Comparison of ENCODE assay signal across 8 cellular contexts in genomic region chr16:87490799-87491521, GRCh38. TPM values are rescaled to one million over a fixed set of nuclear protein-coding genes. Genes with fewer than 3 reads are reported as not detected.
DNase-seq lines count a peak whose midpoint lies in the region; ATAC-seq and TF ChIP-seq lines count a peak whose summit lies in the region.
"Not testable (repeated sequence)": the region's sequence is repeated elsewhere in the genome, so short reads cannot be mapped to it uniquely, and the experiment has no call there.

No MANE protein-coding gene starts in this region.

- CTCF ChIA-PET in PC-3 (lab: Charles Lee): not testable (repeated sequence)
- CTCF ChIA-PET in activated CD8-positive, alpha-beta T cell treated with anti-CD3 and anti-CD28 coated beads, Interleukin-2, amount 10 ng/mL, durations not matched to agents 7 days and 5 days (lab: Charles Lee): interaction anchor here (1.2 to 2.9 kb wide), 2 partner anchors 97 to 145 kb away, joined by 5 to 8 read pairs; no protein-coding TSS in a partner anchor

- H3K9ac ChIP-seq in PC-3 (ENCODE audit: low read length): peak overlapping the region; percentile 33
- H3K9ac ChIP-seq in mucosa of stomach (ENCODE audit: low read length): peak overlapping the region; percentile 41

- H2AFZ ChIP-seq in PC-3 (ENCODE audit: low read length): not testable (repeated sequence)

- not testable (repeated sequence) for TF ChIP-seq CTCF in PC-3 (conservative IDR thresholded peaks at IDR 0.05; ENCODE audit: low read depth, low read length); astrocyte of the spinal cord (IDR thresholded peaks at IDR 0.05; ENCODE audit: low read depth, low read length); fibroblast of villous mesenchyme (IDR thresholded peaks at IDR 0.05; ENCODE audit: insufficient read depth, low read depth, low read length); tibial artery (IDR thresholded peaks at IDR 0.05)

- POLR2A ChIA-PET in PC-3 (lab: Charles Lee; ENCODE audit: unreplicated experiment): not testable (repeated sequence)
- POLR2A ChIA-PET in activated CD8-positive, alpha-beta T cell treated with anti-CD3 and anti-CD28 coated beads, Interleukin-2, amount 10 ng/mL, durations not matched to agents 7 days and 5 days (lab: Charles Lee): interaction anchor here (1.3 kb wide), 1 partner anchor 27 kb away, joined by 4 read pairs; no protein-coding TSS in a partner anchor

- not testable (repeated sequence) for H3F3A ChIP-seq in PC-3 (ENCODE audit: low read length, unreplicated experiment)

- not testable (repeated sequence) for H3K36me3 Mint-ChIP-seq in activated CD8-positive, alpha-beta T cell treated with anti-CD3 and anti-CD28 coated beads, Interleukin-2, amount 10 ng/mL, durations not matched to agents 7 days and 5 days (ENCODE audit: low read depth)

- not testable (repeated sequence) for ATAC-seq in PC-3
- peak; percentile 15 for ATAC-seq in activated CD8-positive, alpha-beta T cell treated with anti-CD3 and anti-CD28 coated beads, Interleukin-2, amount 10 ng/mL, durations not matched to agents 7 days and 5 days

- not testable (repeated sequence) for H3K9me3 ChIP-seq in PC-3 (ENCODE audit: low read length); mucosa of stomach (ENCODE audit: control insufficient read depth, low read length); tibial artery

- H3K27ac ChIP-seq in PC-3 (ENCODE audit: low read length): not testable (repeated sequence)
- H3K27ac ChIP-seq in tibial artery: peak overlapping the region; percentile 71 to 73

- H3K27me3 Mint-ChIP-seq in activated CD8-positive, alpha-beta T cell treated with anti-CD3 and anti-CD28 coated beads, Interleukin-2, amount 10 ng/mL, durations not matched to agents 7 days and 5 days (ENCODE audit: low read depth): peaks cover 49% of the 10 kb centered on the region

- intact Hi-C loops in PC-3 (cut with micrococcal nuclease): loop anchor here (2.0 to 5.0 kb wide), 2 partner anchors 26 to 74 kb away; no protein-coding TSS in a partner anchor
- intact Hi-C loops in tibial artery (cut with DNase I; ENCODE audit: low total_unique reads): not testable (repeated sequence)

- DNase-seq in EH (ENCODE audit: low read depth) (peak; percentile 22), PC-3 (peak; percentile 7), fibroblast of villous mesenchyme (ENCODE audit: low read depth) (peak; percentile 20)
- peak; percentile 68 for DNase-seq in activated CD8-positive, alpha-beta T cell treated with anti-CD3 and anti-CD28 coated beads, Interleukin-2, amount 10 ng/mL, durations not matched to agents 7 days and 5 days
- DNase-seq in astrocyte of the spinal cord (ENCODE audit: low read depth, low spot score); tibial artery: not testable (repeated sequence)
- peak; percentile 40 to 58 (median 58) for DNase-seq in stimulated activated CD4-positive, alpha-beta T cell treated with anti-CD3 and anti-CD28 coated beads, Interleukin-12 subunit alpha, Interleukin-12 subunit beta, amount 100 ng/mL, for 48 hours (ENCODE audit: low read depth in 2 of 3, low spot score in 1 of 3)

- not testable (repeated sequence) for H3K9me2 ChIP-seq in PC-3 (replicated peaks; ENCODE audit: low read length)

- not testable (repeated sequence) for H3K4me1 ChIP-seq in PC-3 (ENCODE audit: insufficient read depth, low read length)
- H3K4me1 ChIP-seq in mucosa of stomach (ENCODE audit: control insufficient read depth, insufficient read depth, low read length) (peaks cover 46% of the 10 kb centered on the region), tibial artery (peaks cover 0 to 66% (median 55%) of the 10 kb centered on the region in 4 donors)

- peak overlapping the region; percentile 67 for H3K27ac Mint-ChIP-seq in activated CD8-positive, alpha-beta T cell treated with anti-CD3 and anti-CD28 coated beads, Interleukin-2, amount 10 ng/mL, durations not matched to agents 7 days and 5 days

- not testable (repeated sequence) for H3K36me3 ChIP-seq in PC-3 (ENCODE audit: low read depth, low read length); mucosa of stomach (ENCODE audit: control insufficient read depth, insufficient read depth, low read length); tibial artery

- peaks cover 35% of the 10 kb centered on the region for H3K4me1 Mint-ChIP-seq in activated CD8-positive, alpha-beta T cell treated with anti-CD3 and anti-CD28 coated beads, Interleukin-2, amount 10 ng/mL, durations not matched to agents 7 days and 5 days (ENCODE audit: low read depth)

- not testable (repeated sequence) for H3K9me3 Mint-ChIP-seq in activated CD8-positive, alpha-beta T cell treated with anti-CD3 and anti-CD28 coated beads, Interleukin-2, amount 10 ng/mL, durations not matched to agents 7 days and 5 days (ENCODE audit: insufficient read depth)

- in situ Hi-C loops in astrocyte of the spinal cord (cut with HindIII; ENCODE audit: low sequenced_read_pairs): not testable (repeated sequence)

- peak overlapping the region; percentile 73 for H3K4me3 ChIP-seq in PC-3 (ENCODE audit: low read length)
- peak overlapping the region; percentile 44 for H3K4me3 ChIP-seq in astrocyte of the spinal cord (ENCODE audit: low read depth, low read length)
- peak overlapping the region; percentile 55 for H3K4me3 ChIP-seq in fibroblast of villous mesenchyme (ENCODE audit: low read depth, low read length)
- peak overlapping the region; percentile 31 for H3K4me3 ChIP-seq in mucosa of stomach (ENCODE audit: low read length)
- peak overlapping the region; percentile 64 to 68 for H3K4me3 ChIP-seq in tibial artery

- not testable (repeated sequence) for BruUV-seq in PC-3 (replicated peaks; lab: Mats Ljungman, UMichigan)

- H3K79me2 ChIP-seq in PC-3 (ENCODE audit: low read length): peaks cover 59% of the 10 kb centered on the region

- H3K4me2 ChIP-seq in PC-3 (ENCODE audit: low read length): peak overlapping the region; percentile 89

- not testable (repeated sequence) for H3K27me3 ChIP-seq in PC-3 (ENCODE audit: low read length); mucosa of stomach (ENCODE audit: control insufficient read depth, insufficient read depth, low read length); tibial artery

- H4K20me1 ChIP-seq in PC-3 (ENCODE audit: low read length): peaks cover 15% of the 10 kb centered on the region; the same call in 1 of the 2 replicates

- peak overlapping the region; percentile 56 for H3K4me3 Mint-ChIP-seq in activated CD8-positive, alpha-beta T cell treated with anti-CD3 and anti-CD28 coated beads, Interleukin-2, amount 10 ng/mL, durations not matched to agents 7 days and 5 days

RNA-seq across cellular contexts. Expression of gene ZCCHC14, which starts 1.9 kb away (rescaled TPM):
- total RNA-seq in PC-3 (2014; rRNA removed) (5.3 and 11.5 TPM in 2 replicates), fibroblast of villous mesenchyme (8.2 and 13.2 TPM in 2 replicates)
- 1 to 10 TPM; 2.6 to 2.7 TPM for total RNA-seq in activated CD8-positive, alpha-beta T cell treated with anti-CD3 and anti-CD28 coated beads, Interleukin-2, amount 10 ng/mL, durations not matched to agents 7 days and 5 days
